ENCODE assay signal across 8 cellular contexts in the genomic region with DNA sequence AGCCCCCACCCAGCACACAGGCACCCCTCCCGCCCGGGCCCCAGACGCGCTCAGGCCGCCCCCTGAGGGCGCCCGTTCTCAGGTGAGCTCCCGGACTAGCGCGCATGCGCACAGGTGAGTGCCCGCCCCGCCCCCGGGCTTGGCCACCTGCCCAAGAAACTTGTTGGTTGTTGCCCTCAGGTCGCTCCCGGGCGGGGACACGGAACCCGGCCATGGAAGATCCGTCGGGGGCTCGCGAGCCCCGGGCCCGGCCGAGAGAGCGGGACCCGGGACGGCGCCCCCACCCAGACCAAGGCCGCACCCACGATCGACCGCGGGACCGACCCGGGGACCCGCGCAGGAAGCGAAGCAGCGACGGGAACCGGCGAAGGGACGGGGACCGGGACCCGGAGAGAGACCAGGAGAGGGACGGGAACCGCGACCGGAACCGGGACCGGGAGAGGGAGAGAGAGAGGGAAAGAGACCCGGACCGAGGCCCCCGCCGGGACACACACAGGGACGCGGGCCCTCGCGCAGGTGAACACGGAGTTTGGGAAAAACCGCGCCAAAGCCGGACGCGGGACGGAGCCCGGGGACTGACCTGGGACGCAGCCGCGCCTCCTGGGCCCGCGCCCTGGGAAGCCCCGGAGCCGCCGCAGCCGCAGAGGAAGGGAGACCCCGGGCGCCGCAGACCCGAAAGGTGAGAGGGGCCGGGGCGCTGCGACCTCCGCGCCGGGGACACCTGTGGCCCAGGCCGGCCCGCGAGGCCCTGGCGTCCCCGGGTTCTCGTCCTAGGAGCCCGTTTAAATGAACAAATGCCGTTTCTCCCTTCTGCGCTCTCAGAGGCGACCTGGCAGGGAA. TPM values are rescaled to one million over a fixed set of nuclear protein-coding genes. Genes with fewer than 3 reads are reported as not detected.
DNase-seq lines count a peak whose midpoint lies in the region; ATAC-seq and TF ChIP-seq lines count a peak whose summit lies in the region.

A gene with protein sequence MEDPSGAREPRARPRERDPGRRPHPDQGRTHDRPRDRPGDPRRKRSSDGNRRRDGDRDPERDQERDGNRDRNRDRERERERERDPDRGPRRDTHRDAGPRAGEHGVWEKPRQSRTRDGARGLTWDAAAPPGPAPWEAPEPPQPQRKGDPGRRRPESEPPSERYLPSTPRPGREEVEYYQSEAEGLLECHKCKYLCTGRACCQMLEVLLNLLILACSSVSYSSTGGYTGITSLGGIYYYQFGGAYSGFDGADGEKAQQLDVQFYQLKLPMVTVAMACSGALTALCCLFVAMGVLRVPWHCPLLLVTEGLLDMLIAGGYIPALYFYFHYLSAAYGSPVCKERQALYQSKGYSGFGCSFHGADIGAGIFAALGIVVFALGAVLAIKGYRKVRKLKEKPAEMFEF (plus strand): TSS at position 167 of the 840 bp plus-strand sequence. CDS start 46 bp downstream, at position 213.

- H4K20me1 ChIP-seq in H9 (ENCODE audit: control insufficient read depth, insufficient read depth, insufficient read length), result no peaks in the 10 kb centered on the region

- peak within 1 kb of the TSS; percentile 91 for H3K18ac ChIP-seq in H9 (ENCODE audit: insufficient read length, low read depth, low read length)

- no peak within 1 kb of the TSS for H3K56ac ChIP-seq in H9 (ENCODE audit: insufficient read length, low read depth, low read length)

- no peak within 1 kb of the TSS for H2BK5ac ChIP-seq in H9 (ENCODE audit: insufficient read length, low read length)

- TF ChIP-seq CTCF in 22Rv1 (IDR thresholded peaks at IDR 0.05) (peak; percentile 51), H9 (conservative IDR thresholded peaks at IDR 0.05) (peak; percentile 39; the same call in 1 of the 3 replicates), WTC11 (IDR thresholded peaks at IDR 0.05) (no peak)

- H3K9me3 Mint-ChIP-seq in H9 (peaks cover 0 to 3% of the 10 kb centered on the region in 2 experiments; a peak in 2 of 5 replicates), WTC11 (peaks cover 9% of the 10 kb centered on the region)
- H3K9me3 Mint-ChIP-seq in naive thymus-derived CD8-positive, alpha-beta T cell, result no peaks in the 10 kb centered on the region

- no peak within 1 kb of the TSS for H3T11ph ChIP-seq in H9 (ENCODE audit: low read length)

- H2AFZ ChIP-seq in H9 (ENCODE audit: low read length), result no peak within 1 kb of the TSS

- no CpG with 5 or more reads among the region's 98 CpGs for WGBS in H9 (ENCODE audit: extremely low coverage, insufficient read length, low lambda C conversion rate)

- DNase-seq in H9 (peak; percentile 94), WTC11 (ENCODE audit: low spot score) (peak; percentile 97), DMS114 treated with DMSO at 0.1 percent for 48 hours (lab: John Stamatoyannopoulos, UW; ENCODE audit: unreplicated experiment) (no peak)
- peak in 6 of 10 donors; percentile 20 to 48 (median 25) for DNase-seq in naive thymus-derived CD8-positive, alpha-beta T cell

- H3K4me3 ChIP-seq in endocrine pancreas (ENCODE audit: control insufficient read depth, insufficient read depth, low read length), result no peak within 1 kb of the TSS

- peaks cover 16 to 18% of the 10 kb centered on the region in 2 experiments for H3K4me1 Mint-ChIP-seq in H9
- H3K4me1 Mint-ChIP-seq in WTC11, result peaks cover 24% of the 10 kb centered on the region
- H3K4me1 Mint-ChIP-seq in naive thymus-derived CD8-positive, alpha-beta T cell, result peaks cover 5 to 15% (median 8%) of the 10 kb centered on the region in 4 donors

- H2BK15ac ChIP-seq in H9 (ENCODE audit: low read depth, low read length), result no peak within 1 kb of the TSS

- ATAC-seq in WTC11, result peak; percentile 65
- peak; percentile 14 to 25 for ATAC-seq in naive thymus-derived CD8-positive, alpha-beta T cell
- no peak for ATAC-seq in HG02642 (IDR thresholded peaks at IDR 0.05; ENCODE audit: poor library complexity, unreplicated experiment)
- no peak for ATAC-seq in HG02840 (IDR thresholded peaks at IDR 0.05; ENCODE audit: low FRiP score, unreplicated experiment)

- H4K8ac ChIP-seq in H9 (replicated peaks; ENCODE audit: insufficient read length, low read depth, low read length), result no peak within 1 kb of the TSS

- no peaks in the 10 kb centered on the region for H3K23me2 ChIP-seq in H9 (ENCODE audit: insufficient read length, low read depth, low read length, poor library complexity, severe bottlenecking)

- no peaks in the 10 kb centered on the region for H3K36me3 ChIP-seq in endocrine pancreas (ENCODE audit: control insufficient read depth, insufficient read depth, low read length)

- H3K23ac ChIP-seq in H9 (ENCODE audit: insufficient read length, low read depth, low read length), result no peak within 1 kb of the TSS

- H2BK20ac ChIP-seq in H9 (ENCODE audit: low read depth, low read length, poor library complexity, severe bottlenecking), result no peak within 1 kb of the TSS

- no peak within 1 kb of the TSS for H2AK5ac ChIP-seq in H9 (ENCODE audit: insufficient read length, low read length)

- no peak within 1 kb of the TSS; the same call in 1 of the 2 replicates for H3K4ac ChIP-seq in H9 (ENCODE audit: low read depth, low read length)

- H3K14ac ChIP-seq in H9 (ENCODE audit: insufficient read depth, low read length), result peak within 1 kb of the TSS; percentile 95

- no peaks in the 10 kb centered on the region for H3K79me2 ChIP-seq in H9 (ENCODE audit: insufficient read depth, low read length)

- H3K27me3 Mint-ChIP-seq in H9 (ENCODE audit: low read depth) (peaks cover 2% of the 10 kb centered on the region; the same call in 1 of the 2 replicates), WTC11 (ENCODE audit: low read depth) (no peaks in the 10 kb centered on the region; the same call in 1 of the 2 replicates)
- peaks cover 2 to 18% (median 10%) of the 10 kb centered on the region in 5 donors for H3K27me3 Mint-ChIP-seq in naive thymus-derived CD8-positive, alpha-beta T cell

- H3K36me3 Mint-ChIP-seq in H9 (ENCODE audit: insufficient read depth in 1 of 3, low read depth in 3 of 3), result peaks cover 10 to 28% (median 23%) of the 10 kb centered on the region in 3 experiments; a peak in 6 of 7 replicates
- peaks cover 27% of the 10 kb centered on the region for H3K36me3 Mint-ChIP-seq in WTC11
- H3K36me3 Mint-ChIP-seq in naive thymus-derived CD8-positive, alpha-beta T cell, result peaks cover 0 to 2% (median 0%) of the 10 kb centered on the region in 3 donors

- no peak within 1 kb of the TSS for H2BK12ac ChIP-seq in H9 (ENCODE audit: insufficient read length, low read depth, low read length)

- POLR2A ChIA-PET in WTC11 (lab: Charles Lee), result interaction anchor here (0.5 to 0.7 kb wide), 3 partner anchors 100 to 1588 kb away, joined by 3 to 4 read pairs (median 4); partner anchors contain the start of gene CHST4
- POLR2A ChIA-PET in naive thymus-derived CD8-positive, alpha-beta T cell (lab: Charles Lee), result no interaction called here

- H2BK120ac ChIP-seq in H9 (ENCODE audit: low read depth, low read length, poor library complexity, severe bottlenecking), result no peak within 1 kb of the TSS

- H3K4me2 ChIP-seq in H9 (ENCODE audit: insufficient read depth, insufficient read length, low read length), result peak within 1 kb of the TSS; percentile 45

- H3K27ac ChIP-seq in 22Rv1 (peak within 1 kb of the TSS; percentile 62), H9 (ENCODE audit: insufficient read length, low read depth, low read length) (no peak within 1 kb of the TSS)

- H3K4me3 Mint-ChIP-seq in H9 (peak within 1 kb of the TSS; percentile 87 to 91), WTC11 (peak within 1 kb of the TSS; percentile 89)
- peak within 1 kb of the TSS in 8 of 10 donors; percentile 37 to 74 (median 62) for H3K4me3 Mint-ChIP-seq in naive thymus-derived CD8-positive, alpha-beta T cell

- no peaks in the 10 kb centered on the region for H3K27me3 ChIP-seq in H9 (ENCODE audit: insufficient read depth, low read length)
- H3K27me3 ChIP-seq in endocrine pancreas (ENCODE audit: control insufficient read depth, insufficient read depth, low read length), result no peaks in the 10 kb centered on the region

- no peak within 1 kb of the TSS for H4K91ac ChIP-seq in H9 (ENCODE audit: insufficient read length, low read depth, low read length)

- H3K27ac Mint-ChIP-seq in H9 (peak within 1 kb of the TSS in 1 of 3 experiments; percentile 70; a peak in 2 of 7 replicates), WTC11 (peak within 1 kb of the TSS; percentile 76; the same call in 1 of the 2 replicates)
- H3K27ac Mint-ChIP-seq in naive thymus-derived CD8-positive, alpha-beta T cell, result no peak within 1 kb of the TSS

- H3K79me1 ChIP-seq in H9 (ENCODE audit: insufficient read depth, low read depth, low read length, poor library complexity, severe bottlenecking), result no peaks in the 10 kb centered on the region

- no peaks in the 10 kb centered on the region for H3K9me3 ChIP-seq in H9 (ENCODE audit: control insufficient read depth, low read depth, low read length)
- H3K9me3 ChIP-seq in endocrine pancreas (ENCODE audit: control insufficient read depth, low read length), result no peaks in the 10 kb centered on the region

- peaks cover 3% of the 10 kb centered on the region; the same call in 1 of the 2 replicates for H3K4me1 ChIP-seq in H9 (ENCODE audit: insufficient read depth, low read length)
- no peaks in the 10 kb centered on the region for H3K4me1 ChIP-seq in endocrine pancreas (ENCODE audit: control insufficient read depth, insufficient read depth, low read length)

- CTCF ChIA-PET in WTC11 (lab: Charles Lee), result interaction anchor here (0.6 to 1.0 kb wide), 19 partner anchors 15 to 634 kb away, joined by 3 to 20 read pairs (median 3); partner anchors contain the start of gene CHST4

- H4K5ac ChIP-seq in H9 (ENCODE audit: insufficient read length, low read depth, low read length), result no peak within 1 kb of the TSS

- H3K9ac ChIP-seq in H9 (ENCODE audit: extremely low read depth, insufficient read length, low read length), result peak within 1 kb of the TSS; percentile 84
- peak within 1 kb of the TSS; percentile 47 for H3K9ac ChIP-seq in endocrine pancreas (ENCODE audit: control insufficient read depth, insufficient read depth, low read length)

RNA-seq across cellular contexts. Expression of the gene that starts here (rescaled TPM):
- total RNA-seq in H9 (2021) (25.2 and 27.0 TPM in 2 replicates), WTC11 (2021) (29.2 to 31.0 TPM (median 30.0 TPM) in 3 replicates)
- total RNA-seq in naive thymus-derived CD8-positive, alpha-beta T cell, result not detected
- under 1 TPM in 1 of 3 donors, not detected in 2; 0.06 TPM for polyA plus RNA-seq in naive thymus-derived CD8-positive, alpha-beta T cell

Comparison
In these comparisons a context has a peak if more than half of its experiments do, and no peak if none do; other contexts are left out.
1. RNA of the gene that starts here (total RNA-seq): 29.2 to 31.0 TPM in WTC11 and 25.2 to 27.0 TPM in H9; not detected in naive thymus-derived CD8-positive, alpha-beta T cell; every median in the first group is over 10 times any median in the second.
2. Peak in DNase-seq and ATAC-seq in naive thymus-derived CD8-positive, alpha-beta T cell; RNA of the gene not detected or under 1 TPM.
3. Peak in every context shown above with its lines, with median percentiles within 50 percentile points of each other: H3K4me3 Mint-ChIP-seq.